ENCODE assay signal across 13 cellular contexts in genomic region chrX:39065051-39065871, GRCh38.
A peak's percentile ranks its signal among the peaks of the same experiment; 100 is the strongest.
DNase-seq lines count a peak whose midpoint lies in the region; ATAC-seq and TF ChIP-seq lines count a peak whose summit lies in the region.
"Had no signal": no experiment of that assay in that cellular context is flagged by ENCODE, and none has a peak within 500 bp of the region (broad histone marks: within the 10 kb centered on the region; RNA-seq: fewer than 3 reads in every experiment).

No MANE protein-coding gene starts in this region.

- no peaks in the 10 kb centered on the region for H3K27me3 ChIP-seq in HUES64 (ENCODE audit: insufficient read depth, low read length)
- no peaks in the 10 kb centered on the region for H3K27me3 ChIP-seq in gastrocnemius medialis
- H3K27me3 ChIP-seq: cardiac muscle cell had no signal

- ATAC-seq in gastrocnemius medialis, result peak; percentile 78 to 80
- ATAC-seq in GM18870 (IDR thresholded peaks at IDR 0.05; ENCODE audit: unreplicated experiment), result no peak
- ATAC-seq in GM18505 (IDR thresholded peaks at IDR 0.05; ENCODE audit: unreplicated experiment), result no peak
- ATAC-seq in HG03457 (IDR thresholded peaks at IDR 0.05; ENCODE audit: unreplicated experiment), result no peak
- ATAC-seq: stimulated activated effector memory CD8-positive, alpha-beta T cell treated with anti-CD3 and anti-CD28 coated beads, Interleukin-12 subunit alpha, Interleukin-12 subunit beta, amount 100 ng/mL, for 72 hours had no signal

- in situ Hi-C loops in gastrocnemius medialis (cut with MboI; ENCODE audit: low sequenced_read_pairs in 4 of 4), result no loop called here

- peak overlapping the region; percentile 25 for H3K4me3 Mint-ChIP-seq in glutamatergic neuron (ENCODE audit: unreplicated experiment)
- H3K4me3 Mint-ChIP-seq: stimulated activated effector memory CD8-positive, alpha-beta T cell treated with anti-CD3 and anti-CD28 coated beads, Interleukin-12 subunit alpha, Interleukin-12 subunit beta, amount 100 ng/mL, for 72 hours had no signal

- DNase-seq in NCI-H446 treated with DMSO at 0.1 percent for 48 hours (lab: John Stamatoyannopoulos, UW), result peak; percentile 36
- DNase-seq in glutamatergic neuron, result peak; percentile 15
- peak; percentile 46 to 52 for DNase-seq in gastrocnemius medialis
- no peak for DNase-seq in RWPE1 (ENCODE audit: low spot score)
- DNase-seq: activated T-cell treated with anti-CD3 and anti-CD28 coated beads, Interleukin-2, amount 50 U/mL, for 1 hour; mesenchymal stem cell; T1000 had no signal

- 5% methylated on average over 20 of the region's 21 CpGs for WGBS in HUES64

- H3K4me1 ChIP-seq in HUES64 (ENCODE audit: insufficient read depth, low read length), result peaks cover 14% of the 10 kb centered on the region
- peaks cover 0 to 15% of the 10 kb centered on the region in 2 donors for H3K4me1 ChIP-seq in gastrocnemius medialis

- H3K27me3 Mint-ChIP-seq in glutamatergic neuron (ENCODE audit: unreplicated experiment), result peaks cover 3% of the 10 kb centered on the region

- POLR2A ChIA-PET in RWPE1 (lab: Yijun Ruan, JAX; ENCODE audit: low non-redundant PET), result no interaction called here

- intact Hi-C loops in gastrocnemius medialis (cut with DNase I; ENCODE audit: low total_unique reads), result loop anchor here (2.0 to 5.0 kb wide), 2 partner anchors 82 to 264 kb away; partner anchors contain the start of gene MID1IP1

- peaks cover 7% of the 10 kb centered on the region for H3K9me3 Mint-ChIP-seq in glutamatergic neuron (ENCODE audit: unreplicated experiment)

- H3K36me3 ChIP-seq in HUES64 (ENCODE audit: insufficient read depth, low read length) (no peaks in the 10 kb centered on the region), gastrocnemius medialis (no peaks in the 10 kb centered on the region)
- H3K36me3 ChIP-seq: cardiac muscle cell had no signal

- H3K4me3 ChIP-seq in HUES64 (ENCODE audit: low read length) (peak overlapping the region; percentile 37), gastrocnemius medialis (no peak overlapping the region)
- H3K4me3 ChIP-seq: cardiac muscle cell had no signal

- no peak overlapping the region for H3K27ac Mint-ChIP-seq in glutamatergic neuron (ENCODE audit: unreplicated experiment)
- H3K27ac Mint-ChIP-seq: stimulated activated effector memory CD8-positive, alpha-beta T cell treated with anti-CD3 and anti-CD28 coated beads, Interleukin-12 subunit alpha, Interleukin-12 subunit beta, amount 100 ng/mL, for 72 hours had no signal

- H3K9me3 ChIP-seq in HUES64 (ENCODE audit: insufficient read depth, low read depth, low read length) (peaks cover 7% of the 10 kb centered on the region), gastrocnemius medialis (peaks cover 0 to 6% (median 0%) of the 10 kb centered on the region in 3 donors)

- CTCF ChIA-PET in RWPE1 (lab: Yijun Ruan, JAX), result no interaction called here

- TF ChIP-seq CTCF in glutamatergic neuron (IDR thresholded peaks at IDR 0.05; ENCODE audit: partially characterized antibody, unreplicated experiment) (no peak), gastrocnemius medialis (IDR thresholded peaks at IDR 0.05 in 4 of 5, conservative IDR thresholded peaks at IDR 0.05 in 1 of 5) (no peak), RWPE1 (conservative IDR thresholded peaks at IDR 0.05; ENCODE audit: low read depth) (no peak)

- TF ChIP-seq POLR2A in gastrocnemius medialis (IDR thresholded peaks at IDR 0.05) (no peak), GM18505 (IDR thresholded peaks at IDR 0.05; ENCODE audit: borderline replicate concordance, extremely low read depth, insufficient read depth, insufficient read length) (no peak)

- H3K27ac ChIP-seq in HUES64 (ENCODE audit: low read depth, low read length), result peak overlapping the region; percentile 93
- peak overlapping the region; percentile 27 to 83 (median 70) for H3K27ac ChIP-seq in gastrocnemius medialis
- no peak overlapping the region for H3K27ac ChIP-seq in RWPE1
- H3K27ac ChIP-seq: cardiac muscle cell had no signal

- peaks cover 2% of the 10 kb centered on the region for H3K4me1 Mint-ChIP-seq in glutamatergic neuron (ENCODE audit: low read depth, unreplicated experiment)
- H3K4me1 Mint-ChIP-seq: stimulated activated effector memory CD8-positive, alpha-beta T cell treated with anti-CD3 and anti-CD28 coated beads, Interleukin-12 subunit alpha, Interleukin-12 subunit beta, amount 100 ng/mL, for 72 hours had no signal

- H3K9ac ChIP-seq in HUES64 (ENCODE audit: low read depth, low read length), result peak overlapping the region; percentile 47

- peaks cover 9% of the 10 kb centered on the region for H3K36me3 Mint-ChIP-seq in glutamatergic neuron (ENCODE audit: unreplicated experiment)
- H3K36me3 Mint-ChIP-seq: stimulated activated effector memory CD8-positive, alpha-beta T cell treated with anti-CD3 and anti-CD28 coated beads, Interleukin-12 subunit alpha, Interleukin-12 subunit beta, amount 100 ng/mL, for 72 hours had no signal

Comparison
In these comparisons a context has a peak if more than half of its experiments do, and no peak if none do; other contexts are left out.
1. ATAC-seq: peak in gastrocnemius medialis (2 of 2); none in GM18870 (single experiment), GM18505 (single experiment) and HG03457 (single experiment).